1 cellular context compared by ENCODE assay signal in the genomic region with DNA sequence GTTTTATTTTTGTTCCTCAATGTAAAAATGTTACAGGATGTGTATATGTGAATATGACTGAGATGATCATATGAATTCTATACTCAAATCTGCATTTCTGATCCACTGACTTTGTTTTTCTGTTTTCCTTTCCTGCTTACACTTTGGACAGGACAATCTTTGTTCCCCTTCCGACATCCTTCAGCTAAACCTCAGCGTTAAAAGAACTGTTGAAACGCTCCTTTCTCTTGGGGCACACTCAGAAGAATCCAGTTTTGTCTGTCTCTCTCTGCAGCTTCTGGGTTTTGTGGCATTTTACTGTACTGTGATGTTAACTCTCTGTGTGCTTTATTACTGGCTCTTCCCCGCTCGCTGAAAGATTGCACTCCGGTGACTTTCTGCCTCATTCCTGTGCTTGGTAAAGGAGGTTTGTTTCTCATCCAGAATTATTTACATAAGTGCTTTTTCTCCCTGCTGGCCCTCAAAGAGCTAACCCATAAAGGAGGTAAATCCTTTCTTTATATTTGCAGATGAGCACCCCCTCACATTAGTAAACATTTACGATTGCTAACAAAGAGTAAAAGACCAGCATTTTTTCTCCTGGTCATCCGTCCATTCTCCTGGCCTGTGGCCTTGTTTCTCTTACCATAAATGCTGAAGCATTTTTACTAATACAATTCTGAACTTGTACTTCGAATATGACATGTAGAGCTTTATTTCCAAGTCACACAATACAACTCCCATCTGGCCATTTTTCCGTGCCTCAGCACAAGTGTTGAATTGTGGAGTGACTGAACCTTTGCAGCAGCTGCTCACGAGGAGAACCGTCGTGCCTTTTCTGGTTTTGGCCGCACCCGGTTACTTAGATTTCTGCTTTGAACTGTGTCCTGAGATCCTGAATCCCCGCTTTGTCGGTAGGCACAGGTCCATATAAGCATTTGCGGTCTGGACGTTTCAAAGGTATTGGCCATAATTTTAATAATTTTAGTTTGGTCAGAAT.
TF ChIP-seq lines count a peak whose summit lies in the region.

No MANE protein-coding gene starts in this region.

TF ChIP-seq in HepG2, 621 proteins besides CTCF, POLR2A, EP300 and RAD21 (continued from another document):
- TF ChIP-seq HIVEP1 (CRISPR knock-in tag; IDR thresholded peaks at IDR 0.05) (no peak), ZNF850 (CRISPR knock-in tag; conservative IDR thresholded peaks at IDR 0.05) (no peak), ZFP36L2 (CRISPR knock-in tag; IDR thresholded peaks at IDR 0.05) (no peak), ATAD3A (CRISPR knock-in tag; IDR thresholded peaks at IDR 0.05) (no peak), NR0B2 (CRISPR knock-in tag; IDR thresholded peaks at IDR 0.05) (no peak), WIZ (CRISPR knock-in tag; IDR thresholded peaks at IDR 0.05) (0 out of 2 replicates have a peak, but pooled peaks have one; percentile 59), GTF3A (CRISPR knock-in tag; conservative IDR thresholded peaks at IDR 0.05) (no peak), ZNF326 (CRISPR knock-in tag; IDR thresholded peaks at IDR 0.05; ENCODE audit: borderline replicate concordance) (no peak), ZBTB2 (CRISPR knock-in tag; IDR thresholded peaks at IDR 0.05; ENCODE audit: low read depth) (no peak), SIN3A (IDR thresholded peaks at IDR 0.05; ENCODE audit: borderline replicate concordance, low read depth, low read length) (no peak), NR2F6 (IDR thresholded peaks at IDR 0.05) (peak; percentile 83), NR2F6 (CRISPR knock-in tag; IDR thresholded peaks at IDR 0.05) (peak; percentile 72), ZNF609 (CRISPR knock-in tag; IDR thresholded peaks at IDR 0.05; ENCODE audit: borderline replicate concordance) (peak; percentile 100), USF2 (IDR thresholded peaks at IDR 0.05; ENCODE audit: low read depth, low read length) (no peak), USF2 (CRISPR knock-in tag; IDR thresholded peaks at IDR 0.05; ENCODE audit: borderline replicate concordance) (no peak), MAX (IDR thresholded peaks at IDR 0.05) (no peak), RFXANK (CRISPR knock-in tag; IDR thresholded peaks at IDR 0.05) (no peak), GLMP (CRISPR knock-in tag; IDR thresholded peaks at IDR 0.05; ENCODE audit: borderline replicate concordance) (no peak), FOXP1 (IDR thresholded peaks at IDR 0.05) (no peak), FOXP1 (CRISPR knock-in tag; IDR thresholded peaks at IDR 0.05) (peak; percentile 87), RNF2 (conservative IDR thresholded peaks at IDR 0.05; ENCODE audit: low read depth) (no peak), BRD4 (CRISPR knock-in tag; IDR thresholded peaks at IDR 0.05) (no peak), ZBTB7B (CRISPR knock-in tag; IDR thresholded peaks at IDR 0.05) (no peak), TOE1 (CRISPR knock-in tag; IDR thresholded peaks at IDR 0.05) (peak; percentile 83; the same call in 1 of the 2 replicates), PBX2 (CRISPR knock-in tag; IDR thresholded peaks at IDR 0.05) (no peak), ZFP62 (CRISPR knock-in tag; IDR thresholded peaks at IDR 0.05) (no peak)
- TF ChIP-seq, protein P1, sequence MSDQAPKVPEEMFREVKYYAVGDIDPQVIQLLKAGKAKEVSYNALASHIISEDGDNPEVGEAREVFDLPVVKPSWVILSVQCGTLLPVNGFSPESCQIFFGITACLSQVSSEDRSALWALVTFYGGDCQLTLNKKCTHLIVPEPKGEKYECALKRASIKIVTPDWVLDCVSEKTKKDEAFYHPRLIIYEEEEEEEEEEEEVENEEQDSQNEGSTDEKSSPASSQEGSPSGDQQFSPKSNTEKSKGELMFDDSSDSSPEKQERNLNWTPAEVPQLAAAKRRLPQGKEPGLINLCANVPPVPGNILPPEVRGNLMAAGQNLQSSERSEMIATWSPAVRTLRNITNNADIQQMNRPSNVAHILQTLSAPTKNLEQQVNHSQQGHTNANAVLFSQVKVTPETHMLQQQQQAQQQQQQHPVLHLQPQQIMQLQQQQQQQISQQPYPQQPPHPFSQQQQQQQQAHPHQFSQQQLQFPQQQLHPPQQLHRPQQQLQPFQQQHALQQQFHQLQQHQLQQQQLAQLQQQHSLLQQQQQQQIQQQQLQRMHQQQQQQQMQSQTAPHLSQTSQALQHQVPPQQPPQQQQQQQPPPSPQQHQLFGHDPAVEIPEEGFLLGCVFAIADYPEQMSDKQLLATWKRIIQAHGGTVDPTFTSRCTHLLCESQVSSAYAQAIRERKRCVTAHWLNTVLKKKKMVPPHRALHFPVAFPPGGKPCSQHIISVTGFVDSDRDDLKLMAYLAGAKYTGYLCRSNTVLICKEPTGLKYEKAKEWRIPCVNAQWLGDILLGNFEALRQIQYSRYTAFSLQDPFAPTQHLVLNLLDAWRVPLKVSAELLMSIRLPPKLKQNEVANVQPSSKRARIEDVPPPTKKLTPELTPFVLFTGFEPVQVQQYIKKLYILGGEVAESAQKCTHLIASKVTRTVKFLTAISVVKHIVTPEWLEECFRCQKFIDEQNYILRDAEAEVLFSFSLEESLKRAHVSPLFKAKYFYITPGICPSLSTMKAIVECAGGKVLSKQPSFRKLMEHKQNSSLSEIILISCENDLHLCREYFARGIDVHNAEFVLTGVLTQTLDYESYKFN (CRISPR knock-in tag; conservative IDR thresholded peaks at IDR 0.05) = peak; percentile 92
- TF ChIP-seq, protein P2, sequence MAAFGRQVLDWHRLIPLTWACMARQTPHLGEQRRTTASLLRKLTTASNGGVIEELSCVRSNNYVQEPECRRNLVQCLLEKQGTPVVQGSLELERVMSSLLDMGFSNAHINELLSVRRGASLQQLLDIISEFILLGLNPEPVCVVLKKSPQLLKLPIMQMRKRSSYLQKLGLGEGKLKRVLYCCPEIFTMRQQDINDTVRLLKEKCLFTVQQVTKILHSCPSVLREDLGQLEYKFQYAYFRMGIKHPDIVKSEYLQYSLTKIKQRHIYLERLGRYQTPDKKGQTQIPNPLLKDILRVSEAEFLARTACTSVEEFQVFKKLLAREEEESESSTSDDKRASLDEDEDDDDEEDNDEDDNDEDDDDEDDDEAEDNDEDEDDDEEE (CRISPR knock-in tag; IDR thresholded peaks at IDR 0.05) = no peak
TF ChIP-seq in HepG2: peak in this region for 116.
